1 cellular context compared by ENCODE assay signal in the genomic region with DNA sequence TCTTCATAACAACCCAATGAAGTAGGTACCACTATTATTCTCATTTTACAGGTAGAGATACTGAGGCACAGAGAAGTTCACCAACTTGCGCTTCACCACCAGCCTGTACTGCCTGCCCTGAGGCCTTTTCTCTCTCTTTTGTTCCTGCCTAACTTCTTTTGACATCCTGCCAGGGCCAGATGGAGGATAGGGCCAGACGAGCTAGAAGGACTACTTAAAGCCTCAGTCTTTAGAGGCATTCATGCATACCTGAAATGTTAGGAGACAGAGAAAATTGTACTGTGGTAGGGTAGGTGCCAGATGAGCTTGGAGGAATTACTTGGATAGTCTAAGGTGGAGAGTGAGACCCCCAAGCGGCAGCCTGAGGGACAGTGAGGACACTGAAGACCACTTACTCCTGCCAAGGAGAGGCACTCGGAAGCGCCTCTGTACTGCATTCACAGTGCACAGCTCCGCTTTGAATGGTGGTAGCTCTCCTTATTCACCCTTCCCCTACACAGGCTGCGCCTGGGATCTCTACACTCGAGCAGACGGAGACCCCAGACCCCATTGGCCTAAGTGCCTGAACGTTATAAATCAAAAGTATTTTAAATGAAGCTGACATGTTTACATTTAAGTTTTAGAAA.
TF ChIP-seq lines count a peak whose summit lies in the region.

No MANE protein-coding gene starts in this region.

TF ChIP-seq in Ishikawa, 13 proteins besides CTCF, POLR2A, EP300 and RAD21:
- TF ChIP-seq, protein P1, sequence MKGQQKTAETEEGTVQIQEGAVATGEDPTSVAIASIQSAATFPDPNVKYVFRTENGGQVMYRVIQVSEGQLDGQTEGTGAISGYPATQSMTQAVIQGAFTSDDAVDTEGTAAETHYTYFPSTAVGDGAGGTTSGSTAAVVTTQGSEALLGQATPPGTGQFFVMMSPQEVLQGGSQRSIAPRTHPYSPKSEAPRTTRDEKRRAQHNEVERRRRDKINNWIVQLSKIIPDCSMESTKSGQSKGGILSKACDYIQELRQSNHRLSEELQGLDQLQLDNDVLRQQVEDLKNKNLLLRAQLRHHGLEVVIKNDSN (IDR thresholded peaks at IDR 0.05), result no peak
- TF ChIP-seq NFIC (IDR thresholded peaks at IDR 0.05) (0 out of 2 replicates have a peak, but pooled peaks have one; percentile 44), TEAD4 (IDR thresholded peaks at IDR 0.05) (0 out of 2 replicates have a peak, but pooled peaks have one; percentile 15)
